ENCODE assay signal across 8 cellular contexts in genomic region chr7:7944619-7945282, GRCh38.
DNase-seq lines count a peak whose midpoint lies in the region; ATAC-seq and TF ChIP-seq lines count a peak whose summit lies in the region.

No MANE protein-coding gene starts in this region.

- peak; percentile 89 for ATAC-seq in GM21717 (IDR thresholded peaks at IDR 0.05; ENCODE audit: unreplicated experiment)

- in situ Hi-C loops in GM13976 (cut with MboI; ENCODE audit: low sequenced_read_pairs, unreplicated experiment): no loop called here

- peak; percentile 8 for TF ChIP-seq CTCF in GM13976 (IDR thresholded peaks at IDR 0.05; ENCODE audit: borderline replicate concordance, control extremely low read depth, extremely low read depth, insufficient read depth, missing control alignments)

- DNase-seq in GM13976 (ENCODE audit: low spot score): peak; percentile 51
- DNase-seq in NAMALWA (ENCODE audit: low spot score): peak; percentile 92
- DNase-seq in activated gamma-delta T cell treated with anti-CD3 and anti-CD28 coated beads, Interleukin-2, amount 50 U/mL, for 16 hours (ENCODE audit: low read depth): peak; percentile 7
- DNase-seq in stimulated activated CD4-positive, alpha-beta T cell treated with anti-CD3 and anti-CD28 coated beads, Interleukin-15, amount 100 ng/mL, for 24 hours: peak; percentile 57
- no peak for DNase-seq in nucleus accumbens (lab: John Stamatoyannopoulos, UW)
- no peak for DNase-seq in DMS153 (lab: John Stamatoyannopoulos, UW)
- no peak for DNase-seq in NCI-H1105 treated with DMSO at 0.1 percent for 48 hours (lab: John Stamatoyannopoulos, UW)

Comparison
In these comparisons a context has a peak if more than half of its experiments do, and no peak if none do; other contexts are left out.
1. DNase-seq: peak in GM13976 (single experiment), NAMALWA (single experiment), activated gamma-delta T cell treated with anti-CD3 and anti-CD28 coated beads, Interleukin-2, amount 50 U/mL, for 16 hours (single experiment) and stimulated activated CD4-positive, alpha-beta T cell treated with anti-CD3 and anti-CD28 coated beads, Interleukin-15, amount 100 ng/mL, for 24 hours (single experiment); none in nucleus accumbens (0 of 56), DMS153 (single experiment) and NCI-H1105 treated with DMSO at 0.1 percent for 48 hours (single experiment).